ENCODE assay signal across 1 cellular context in the genomic region with DNA sequence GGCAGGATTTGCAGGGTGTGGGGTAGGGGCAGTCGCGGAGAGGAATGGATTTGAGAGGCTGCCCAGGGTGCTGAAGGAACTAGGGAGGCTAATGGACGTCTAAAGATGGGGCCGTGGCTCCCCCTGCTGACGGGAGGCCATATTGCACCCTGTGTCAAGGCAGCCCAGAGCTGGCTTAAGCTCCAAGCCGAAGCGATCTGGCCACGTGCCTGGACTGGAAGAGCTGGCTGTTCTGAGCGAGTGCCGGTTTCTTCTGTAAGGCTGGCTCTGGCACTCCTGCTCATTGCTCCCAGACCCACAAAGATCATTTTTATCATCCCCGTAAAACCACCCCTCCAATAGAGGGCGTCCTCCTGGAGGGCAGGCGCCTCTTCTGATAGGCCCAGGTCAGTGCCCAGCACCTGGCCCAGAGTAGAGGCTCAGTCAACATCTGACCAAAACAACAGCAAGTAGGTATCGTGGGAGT.
A peak's percentile ranks its signal among the peaks of the same experiment; 100 is the strongest.
TF ChIP-seq lines count a peak whose summit lies in the region.

No MANE protein-coding gene starts in this region.

TF ChIP-seq in HepG2, 621 proteins besides CTCF, POLR2A, EP300 and RAD21 (continued from another document and continues in another):
- TF ChIP-seq, protein P1, sequence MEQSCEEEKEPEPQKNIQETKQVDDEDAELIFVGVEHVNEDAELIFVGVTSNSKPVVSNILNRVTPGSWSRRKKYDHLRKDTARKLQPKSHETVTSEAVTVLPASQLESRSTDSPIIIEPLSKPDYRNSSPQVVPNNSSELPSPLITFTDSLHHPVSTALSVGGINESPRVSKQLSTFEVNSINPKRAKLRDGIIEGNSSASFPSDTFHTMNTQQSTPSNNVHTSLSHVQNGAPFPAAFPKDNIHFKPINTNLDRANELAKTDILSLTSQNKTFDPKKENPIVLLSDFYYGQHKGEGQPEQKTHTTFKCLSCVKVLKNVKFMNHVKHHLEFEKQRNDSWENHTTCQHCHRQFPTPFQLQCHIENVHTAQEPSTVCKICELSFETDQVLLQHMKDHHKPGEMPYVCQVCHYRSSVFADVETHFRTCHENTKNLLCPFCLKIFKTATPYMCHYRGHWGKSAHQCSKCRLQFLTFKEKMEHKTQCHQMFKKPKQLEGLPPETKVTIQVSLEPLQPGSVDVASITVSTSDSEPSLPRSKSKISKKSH (CRISPR knock-in tag; IDR thresholded peaks at IDR 0.05; ENCODE audit: borderline replicate concordance): peak; percentile 6; the same call in 1 of the 2 replicates
- 0 out of 2 replicates have a peak, but pooled peaks have one; percentile 17 for TF ChIP-seq ZMYM4 (CRISPR knock-in tag; IDR thresholded peaks at IDR 0.05)
- no peak for TF ChIP-seq ZNF672 (CRISPR knock-in tag; IDR thresholded peaks at IDR 0.05)
- peak; percentile 47; the same call in 1 of the 2 replicates for TF ChIP-seq ZFX (CRISPR knock-in tag; IDR thresholded peaks at IDR 0.05; ENCODE audit: low read depth)
- TF ChIP-seq FOXJ3 (CRISPR knock-in tag; IDR thresholded peaks at IDR 0.05; ENCODE audit: borderline replicate concordance): no peak
- no peak for TF ChIP-seq RFX5 (IDR thresholded peaks at IDR 0.05; ENCODE audit: low read depth, low read length)
- TF ChIP-seq FLYWCH1 (CRISPR knock-in tag; IDR thresholded peaks at IDR 0.05): no peak
- TF ChIP-seq KDM5B (CRISPR knock-in tag; IDR thresholded peaks at IDR 0.05; ENCODE audit: borderline replicate concordance): 0 out of 2 replicates have a peak, but pooled peaks have one; percentile 40
- TF ChIP-seq, protein P2, sequence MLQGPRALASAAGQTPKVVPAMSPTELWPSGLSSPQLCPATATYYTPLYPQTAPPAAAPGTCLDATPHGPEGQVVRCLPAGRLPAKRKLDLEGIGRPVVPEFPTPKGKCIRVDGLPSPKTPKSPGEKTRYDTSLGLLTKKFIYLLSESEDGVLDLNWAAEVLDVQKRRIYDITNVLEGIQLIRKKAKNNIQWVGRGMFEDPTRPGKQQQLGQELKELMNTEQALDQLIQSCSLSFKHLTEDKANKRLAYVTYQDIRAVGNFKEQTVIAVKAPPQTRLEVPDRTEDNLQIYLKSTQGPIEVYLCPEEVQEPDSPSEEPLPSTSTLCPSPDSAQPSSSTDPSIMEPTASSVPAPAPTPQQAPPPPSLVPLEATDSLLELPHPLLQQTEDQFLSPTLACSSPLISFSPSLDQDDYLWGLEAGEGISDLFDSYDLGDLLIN (CRISPR knock-in tag; IDR thresholded peaks at IDR 0.05; ENCODE audit: borderline replicate concordance): no peak
- TF ChIP-seq RELA (CRISPR knock-in tag; IDR thresholded peaks at IDR 0.05): no peak
- TF ChIP-seq THYN1 (CRISPR knock-in tag; IDR thresholded peaks at IDR 0.05; ENCODE audit: borderline replicate concordance, low read depth): no peak
- TF ChIP-seq ZBTB21 (CRISPR knock-in tag; IDR thresholded peaks at IDR 0.05): no peak
- no peak for TF ChIP-seq GZF1 (CRISPR knock-in tag; IDR thresholded peaks at IDR 0.05)
- peak; percentile 58; the same call in 1 of the 2 replicates for TF ChIP-seq BHLHE40 (IDR thresholded peaks at IDR 0.05; ENCODE audit: low read length)
- TF ChIP-seq, protein P3, sequence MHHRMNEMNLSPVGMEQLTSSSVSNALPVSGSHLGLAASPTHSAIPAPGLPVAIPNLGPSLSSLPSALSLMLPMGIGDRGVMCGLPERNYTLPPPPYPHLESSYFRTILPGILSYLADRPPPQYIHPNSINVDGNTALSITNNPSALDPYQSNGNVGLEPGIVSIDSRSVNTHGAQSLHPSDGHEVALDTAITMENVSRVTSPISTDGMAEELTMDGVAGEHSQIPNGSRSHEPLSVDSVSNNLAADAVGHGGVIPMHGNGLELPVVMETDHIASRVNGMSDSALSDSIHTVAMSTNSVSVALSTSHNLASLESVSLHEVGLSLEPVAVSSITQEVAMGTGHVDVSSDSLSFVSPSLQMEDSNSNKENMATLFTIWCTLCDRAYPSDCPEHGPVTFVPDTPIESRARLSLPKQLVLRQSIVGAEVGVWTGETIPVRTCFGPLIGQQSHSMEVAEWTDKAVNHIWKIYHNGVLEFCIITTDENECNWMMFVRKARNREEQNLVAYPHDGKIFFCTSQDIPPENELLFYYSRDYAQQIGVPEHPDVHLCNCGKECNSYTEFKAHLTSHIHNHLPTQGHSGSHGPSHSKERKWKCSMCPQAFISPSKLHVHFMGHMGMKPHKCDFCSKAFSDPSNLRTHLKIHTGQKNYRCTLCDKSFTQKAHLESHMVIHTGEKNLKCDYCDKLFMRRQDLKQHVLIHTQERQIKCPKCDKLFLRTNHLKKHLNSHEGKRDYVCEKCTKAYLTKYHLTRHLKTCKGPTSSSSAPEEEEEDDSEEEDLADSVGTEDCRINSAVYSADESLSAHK (CRISPR knock-in tag; IDR thresholded peaks at IDR 0.05; ENCODE audit: borderline replicate concordance): no peak
- TF ChIP-seq TCF7 (IDR thresholded peaks at IDR 0.05; ENCODE audit: low read depth): no peak
- TF ChIP-seq MTA3 (CRISPR knock-in tag; IDR thresholded peaks at IDR 0.05): no peak
- no peak for TF ChIP-seq ZBTB8A (CRISPR knock-in tag; IDR thresholded peaks at IDR 0.05; ENCODE audit: borderline replicate concordance, low read depth)
- TF ChIP-seq, protein P4, sequence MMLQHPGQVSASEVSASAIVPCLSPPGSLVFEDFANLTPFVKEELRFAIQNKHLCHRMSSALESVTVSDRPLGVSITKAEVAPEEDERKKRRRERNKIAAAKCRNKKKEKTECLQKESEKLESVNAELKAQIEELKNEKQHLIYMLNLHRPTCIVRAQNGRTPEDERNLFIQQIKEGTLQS (CRISPR knock-in tag; IDR thresholded peaks at IDR 0.05): no peak
- TF ChIP-seq, protein P5, sequence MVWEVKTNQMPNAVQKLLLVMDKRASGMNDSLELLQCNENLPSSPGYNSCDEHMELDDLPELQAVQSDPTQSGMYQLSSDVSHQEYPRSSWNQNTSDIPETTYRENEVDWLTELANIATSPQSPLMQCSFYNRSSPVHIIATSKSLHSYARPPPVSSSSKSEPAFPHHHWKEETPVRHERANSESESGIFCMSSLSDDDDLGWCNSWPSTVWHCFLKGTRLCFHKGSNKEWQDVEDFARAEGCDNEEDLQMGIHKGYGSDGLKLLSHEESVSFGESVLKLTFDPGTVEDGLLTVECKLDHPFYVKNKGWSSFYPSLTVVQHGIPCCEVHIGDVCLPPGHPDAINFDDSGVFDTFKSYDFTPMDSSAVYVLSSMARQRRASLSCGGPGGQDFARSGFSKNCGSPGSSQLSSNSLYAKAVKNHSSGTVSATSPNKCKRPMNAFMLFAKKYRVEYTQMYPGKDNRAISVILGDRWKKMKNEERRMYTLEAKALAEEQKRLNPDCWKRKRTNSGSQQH (CRISPR knock-in tag; IDR thresholded peaks at IDR 0.05; ENCODE audit: low read depth): no peak
- TF ChIP-seq ETV6 (CRISPR knock-in tag; conservative IDR thresholded peaks at IDR 0.05): no peak
- no peak for TF ChIP-seq RFX1 (IDR thresholded peaks at IDR 0.05)
- no peak for TF ChIP-seq SMAD1 (CRISPR knock-in tag; IDR thresholded peaks at IDR 0.05; ENCODE audit: borderline replicate concordance, low read depth)
- no peak for TF ChIP-seq KLF16 (CRISPR knock-in tag; IDR thresholded peaks at IDR 0.05)
- no peak for TF ChIP-seq ZNF17 (CRISPR knock-in tag; IDR thresholded peaks at IDR 0.05)
- no peak for TF ChIP-seq SNRNP70 (IDR thresholded peaks at IDR 0.05; ENCODE audit: low read depth, low read length)
- no peak for TF ChIP-seq ZNF775 (CRISPR knock-in tag; IDR thresholded peaks at IDR 0.05; ENCODE audit: borderline replicate concordance)
- peak; percentile 25 for TF ChIP-seq XRCC5 (optimal IDR thresholded peaks at IDR 0.05; ENCODE audit: low read length)
- TF ChIP-seq ZNF761 (CRISPR knock-in tag; conservative IDR thresholded peaks at IDR 0.05): no peak
- TF ChIP-seq GTF3A (CRISPR knock-in tag; conservative IDR thresholded peaks at IDR 0.05): no peak
- TF ChIP-seq ZMYM2 (CRISPR knock-in tag; IDR thresholded peaks at IDR 0.05): 0 out of 2 replicates have a peak, but pooled peaks have one; percentile 30
- TF ChIP-seq, protein P6, sequence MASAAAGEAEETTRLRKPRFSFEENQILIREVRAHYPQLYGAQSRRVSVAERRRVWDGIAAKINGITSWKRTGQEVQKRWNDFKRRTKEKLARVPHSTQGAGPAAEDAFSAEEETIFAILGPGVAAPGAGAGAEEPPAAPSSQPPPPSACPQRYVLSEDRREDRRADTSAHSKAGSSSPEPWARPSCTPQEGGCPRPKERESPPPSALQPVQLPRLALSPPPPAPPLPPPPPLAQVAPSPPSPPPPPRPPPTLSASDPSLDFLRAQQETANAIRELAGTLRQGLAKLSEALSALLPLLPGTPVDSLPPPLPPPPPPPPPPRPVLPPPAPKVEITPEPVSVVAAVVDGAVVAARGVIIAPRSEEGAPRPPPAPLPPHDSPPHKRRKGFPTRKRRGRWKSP (CRISPR knock-in tag; IDR thresholded peaks at IDR 0.05): no peak
- no peak for TF ChIP-seq PCBP1 (IDR thresholded peaks at IDR 0.05; ENCODE audit: borderline replicate concordance, low read depth, low read length)
- no peak for TF ChIP-seq FOXC1 (CRISPR knock-in tag; IDR thresholded peaks at IDR 0.05; ENCODE audit: borderline replicate concordance)
- TF ChIP-seq, protein P7, sequence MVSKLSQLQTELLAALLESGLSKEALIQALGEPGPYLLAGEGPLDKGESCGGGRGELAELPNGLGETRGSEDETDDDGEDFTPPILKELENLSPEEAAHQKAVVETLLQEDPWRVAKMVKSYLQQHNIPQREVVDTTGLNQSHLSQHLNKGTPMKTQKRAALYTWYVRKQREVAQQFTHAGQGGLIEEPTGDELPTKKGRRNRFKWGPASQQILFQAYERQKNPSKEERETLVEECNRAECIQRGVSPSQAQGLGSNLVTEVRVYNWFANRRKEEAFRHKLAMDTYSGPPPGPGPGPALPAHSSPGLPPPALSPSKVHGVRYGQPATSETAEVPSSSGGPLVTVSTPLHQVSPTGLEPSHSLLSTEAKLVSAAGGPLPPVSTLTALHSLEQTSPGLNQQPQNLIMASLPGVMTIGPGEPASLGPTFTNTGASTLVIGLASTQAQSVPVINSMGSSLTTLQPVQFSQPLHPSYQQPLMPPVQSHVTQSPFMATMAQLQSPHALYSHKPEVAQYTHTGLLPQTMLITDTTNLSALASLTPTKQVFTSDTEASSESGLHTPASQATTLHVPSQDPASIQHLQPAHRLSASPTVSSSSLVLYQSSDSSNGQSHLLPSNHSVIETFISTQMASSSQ (IDR thresholded peaks at IDR 0.05; ENCODE audit: low read depth): no peak
- TF ChIP-seq, protein P7 (CRISPR knock-in tag; IDR thresholded peaks at IDR 0.05; ENCODE audit: borderline replicate concordance): no peak
- TF ChIP-seq ATF7-NPFF (CRISPR knock-in tag; IDR thresholded peaks at IDR 0.05; ENCODE audit: low read depth): no peak
- TF ChIP-seq, protein P8, sequence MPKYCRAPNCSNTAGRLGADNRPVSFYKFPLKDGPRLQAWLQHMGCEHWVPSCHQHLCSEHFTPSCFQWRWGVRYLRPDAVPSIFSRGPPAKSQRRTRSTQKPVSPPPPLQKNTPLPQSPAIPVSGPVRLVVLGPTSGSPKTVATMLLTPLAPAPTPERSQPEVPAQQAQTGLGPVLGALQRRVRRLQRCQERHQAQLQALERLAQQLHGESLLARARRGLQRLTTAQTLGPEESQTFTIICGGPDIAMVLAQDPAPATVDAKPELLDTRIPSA (CRISPR knock-in tag; IDR thresholded peaks at IDR 0.05; ENCODE audit: borderline replicate concordance): no peak
- no peak for TF ChIP-seq NFKB2 (CRISPR knock-in tag; IDR thresholded peaks at IDR 0.05; ENCODE audit: borderline replicate concordance)
- TF ChIP-seq ZNF605 (CRISPR knock-in tag; IDR thresholded peaks at IDR 0.05): no peak
- TF ChIP-seq SALL1 (CRISPR knock-in tag; IDR thresholded peaks at IDR 0.05): peak; percentile 45; the same call in 1 of the 2 replicates
- TF ChIP-seq LCORL (IDR thresholded peaks at IDR 0.05): no peak
- TF ChIP-seq LCORL (CRISPR knock-in tag; IDR thresholded peaks at IDR 0.05): no peak
- TF ChIP-seq, protein P9, sequence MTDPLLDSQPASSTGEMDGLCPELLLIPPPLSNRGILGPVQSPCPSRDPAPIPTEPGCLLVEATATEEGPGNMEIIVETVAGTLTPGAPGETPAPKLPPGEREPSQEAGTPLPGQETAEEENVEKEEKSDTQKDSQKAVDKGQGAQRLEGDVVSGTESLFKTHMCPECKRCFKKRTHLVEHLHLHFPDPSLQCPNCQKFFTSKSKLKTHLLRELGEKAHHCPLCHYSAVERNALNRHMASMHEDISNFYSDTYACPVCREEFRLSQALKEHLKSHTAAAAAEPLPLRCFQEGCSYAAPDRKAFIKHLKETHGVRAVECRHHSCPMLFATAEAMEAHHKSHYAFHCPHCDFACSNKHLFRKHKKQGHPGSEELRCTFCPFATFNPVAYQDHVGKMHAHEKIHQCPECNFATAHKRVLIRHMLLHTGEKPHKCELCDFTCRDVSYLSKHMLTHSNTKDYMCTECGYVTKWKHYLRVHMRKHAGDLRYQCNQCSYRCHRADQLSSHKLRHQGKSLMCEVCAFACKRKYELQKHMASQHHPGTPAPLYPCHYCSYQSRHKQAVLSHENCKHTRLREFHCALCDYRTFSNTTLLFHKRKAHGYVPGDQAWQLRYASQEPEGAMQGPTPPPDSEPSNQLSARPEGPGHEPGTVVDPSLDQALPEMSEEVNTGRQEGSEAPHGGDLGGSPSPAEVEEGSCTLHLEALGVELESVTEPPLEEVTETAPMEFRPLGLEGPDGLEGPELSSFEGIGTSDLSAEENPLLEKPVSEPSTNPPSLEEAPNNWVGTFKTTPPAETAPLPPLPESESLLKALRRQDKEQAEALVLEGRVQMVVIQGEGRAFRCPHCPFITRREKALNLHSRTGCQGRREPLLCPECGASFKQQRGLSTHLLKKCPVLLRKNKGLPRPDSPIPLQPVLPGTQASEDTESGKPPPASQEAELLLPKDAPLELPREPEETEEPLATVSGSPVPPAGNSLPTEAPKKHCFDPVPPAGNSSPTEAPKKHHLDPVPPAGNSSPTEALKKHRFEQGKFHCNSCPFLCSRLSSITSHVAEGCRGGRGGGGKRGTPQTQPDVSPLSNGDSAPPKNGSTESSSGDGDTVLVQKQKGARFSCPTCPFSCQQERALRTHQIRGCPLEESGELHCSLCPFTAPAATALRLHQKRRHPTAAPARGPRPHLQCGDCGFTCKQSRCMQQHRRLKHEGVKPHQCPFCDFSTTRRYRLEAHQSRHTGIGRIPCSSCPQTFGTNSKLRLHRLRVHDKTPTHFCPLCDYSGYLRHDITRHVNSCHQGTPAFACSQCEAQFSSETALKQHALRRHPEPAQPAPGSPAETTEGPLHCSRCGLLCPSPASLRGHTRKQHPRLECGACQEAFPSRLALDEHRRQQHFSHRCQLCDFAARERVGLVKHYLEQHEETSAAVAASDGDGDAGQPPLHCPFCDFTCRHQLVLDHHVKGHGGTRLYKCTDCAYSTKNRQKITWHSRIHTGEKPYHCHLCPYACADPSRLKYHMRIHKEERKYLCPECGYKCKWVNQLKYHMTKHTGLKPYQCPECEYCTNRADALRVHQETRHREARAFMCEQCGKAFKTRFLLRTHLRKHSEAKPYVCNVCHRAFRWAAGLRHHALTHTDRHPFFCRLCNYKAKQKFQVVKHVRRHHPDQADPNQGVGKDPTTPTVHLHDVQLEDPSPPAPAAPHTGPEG (CRISPR knock-in tag; IDR thresholded peaks at IDR 0.05): no peak
- no peak for TF ChIP-seq ZNF33A (CRISPR knock-in tag; IDR thresholded peaks at IDR 0.05; ENCODE audit: borderline replicate concordance)
